Comparison of ENCODE assay signal across 8 cellular contexts in genomic region chr2:42809876-42810125, GRCh38. TPM values are rescaled to one million over a fixed set of nuclear protein-coding genes. Genes with fewer than 3 reads are reported as not detected.
DNase-seq lines count a peak whose midpoint lies in the region; ATAC-seq and TF ChIP-seq lines count a peak whose summit lies in the region.

No MANE protein-coding gene starts in this region.

- H3K27me3 ChIP-seq in liver (ENCODE audit: control insufficient read depth in 4 of 4, insufficient read depth in 4 of 4, low read length in 3 of 4) = no peaks in the 10 kb centered on the region

- no peaks in the 10 kb centered on the region for H3K9me3 ChIP-seq in liver (ENCODE audit: control insufficient read depth in 4 of 4, low read length in 3 of 4)

- no peaks in the 10 kb centered on the region for H3K27me3 Mint-ChIP-seq in stimulated activated naive CD8-positive, alpha-beta T cell treated with anti-CD3 and anti-CD28 coated beads, Interleukin-15, amount 100 ng/mL, for 72 hours

- WGBS in liver = under 1% methylated on average over 31 of the region's 31 CpGs

- H3K4me3 ChIP-seq in liver (ENCODE audit: low read depth in 1 of 3, low read length in 3 of 3) = peak overlapping the region; percentile 11 to 84 (median 51)

- DNase-seq in AG08395 (ENCODE audit: low spot score) (peak; percentile 88), GM10266 (ENCODE audit: extremely low spot score) (no peak), SHP77 (lab: John Stamatoyannopoulos, UW) (peak; percentile 55 to 85), cerebellum (ENCODE audit: low spot score) (peak; percentile 76)
- DNase-seq in stimulated activated naive CD8-positive, alpha-beta T cell treated with anti-CD3 and anti-CD28 coated beads, Interleukin-15, amount 100 ng/mL, for 72 hours = no peak

- H3K4me1 ChIP-seq in liver (ENCODE audit: control insufficient read depth in 4 of 4, insufficient read depth in 4 of 4, low read length in 3 of 4) = peaks cover 0 to 14% (median 8%) of the 10 kb centered on the region in 4 donors

- peak in 1 of 2 donors; percentile 14 for TF ChIP-seq RAD21 in liver (IDR thresholded peaks at IDR 0.05)

- peak overlapping the region; percentile 62 to 72 for H3K4me3 Mint-ChIP-seq in stimulated activated naive CD8-positive, alpha-beta T cell treated with anti-CD3 and anti-CD28 coated beads, Interleukin-15, amount 100 ng/mL, for 72 hours

- TF ChIP-seq CTCF in GM10266 (IDR thresholded peaks at IDR 0.05; ENCODE audit: control insufficient read depth, insufficient read depth, low read depth, missing control alignments) = peak; percentile 54
- peak; percentile 33 for TF ChIP-seq CTCF in liver (IDR thresholded peaks at IDR 0.05; ENCODE audit: low read depth, low read length, missing input control)

- H3K27ac ChIP-seq in liver (ENCODE audit: low read depth in 1 of 2, low read length in 2 of 2) = peak overlapping the region; percentile 99 to 100

- ATAC-seq in HG03108 (IDR thresholded peaks at IDR 0.05; ENCODE audit: unreplicated experiment) (peak; percentile 43), HG03280 (IDR thresholded peaks at IDR 0.05; ENCODE audit: unreplicated experiment) (no peak)
- peak; percentile 52 for ATAC-seq in stimulated activated naive CD8-positive, alpha-beta T cell treated with anti-CD3 and anti-CD28 coated beads, Interleukin-15, amount 100 ng/mL, for 72 hours

- no peak overlapping the region for H3K27ac Mint-ChIP-seq in stimulated activated naive CD8-positive, alpha-beta T cell treated with anti-CD3 and anti-CD28 coated beads, Interleukin-15, amount 100 ng/mL, for 72 hours

- peak overlapping the region; percentile 68 to 89 for H3K9ac ChIP-seq in liver (ENCODE audit: low read depth in 1 of 2, low read length in 2 of 2)

- peaks cover 0 to 7% of the 10 kb centered on the region in 2 donors for H3K9me3 Mint-ChIP-seq in stimulated activated naive CD8-positive, alpha-beta T cell treated with anti-CD3 and anti-CD28 coated beads, Interleukin-15, amount 100 ng/mL, for 72 hours

- no peaks in the 10 kb centered on the region for H3K36me3 ChIP-seq in liver (ENCODE audit: control insufficient read depth in 4 of 4, insufficient read depth in 3 of 4, low read depth in 1 of 4, low read length in 3 of 4)

- H3K4me1 Mint-ChIP-seq in stimulated activated naive CD8-positive, alpha-beta T cell treated with anti-CD3 and anti-CD28 coated beads, Interleukin-15, amount 100 ng/mL, for 72 hours = peaks cover 30% of the 10 kb centered on the region

TF ChIP-seq in liver, 16 proteins besides CTCF, POLR2A, EP300 and RAD21:
- TF ChIP-seq TAF1 (conservative IDR thresholded peaks at IDR 0.05) = no peak
- TF ChIP-seq YY1 (IDR thresholded peaks at IDR 0.05) = peak; percentile 5

RNA-seq across cellular contexts. Expression of gene HAAO, which starts 17.4 kb away (rescaled TPM):
- total RNA-seq in cerebellum (2.7 TPM), liver (100 to 1,000 TPM in 1 of 2 donors, 10 to 100 TPM in 1; 17.4 to 126 TPM)
- polyA plus RNA-seq in liver = 100 to 1,000 TPM; 134 to 140 TPM

RNA-seq across cellular contexts. Expression of gene OXER1, which starts 45.9 kb away (rescaled TPM):
- 0.18 TPM for total RNA-seq in cerebellum
- total RNA-seq in liver = 1 to 10 TPM; 2.2 to 5.9 TPM
- polyA plus RNA-seq in liver = 1 to 10 TPM; 7.5 to 8.1 TPM

Comparison
In these comparisons a context has a peak if more than half of its experiments do, and no peak if none do; other contexts are left out.
1. DNase-seq: peak in AG08395 (single experiment), SHP77 (2 of 2) and cerebellum (single experiment); none in GM10266 (single experiment) and stimulated activated naive CD8-positive, alpha-beta T cell treated with anti-CD3 and anti-CD28 coated beads, Interleukin-15, amount 100 ng/mL, for 72 hours (0 of 2).